In genomic region chr14:100149789-100150611, GRCh38 we compare ENCODE assay signal across 12 cellular contexts. TPM values are rescaled to one million over a fixed set of nuclear protein-coding genes. Genes with fewer than 3 reads are reported as not detected.
A peak's percentile ranks its signal among the peaks of the same experiment; 100 is the strongest.
DNase-seq lines count a peak whose midpoint lies in the region; ATAC-seq and TF ChIP-seq lines count a peak whose summit lies in the region.
"Had no signal": no experiment of that assay in that cellular context is flagged by ENCODE, and none has a peak within 500 bp of the region (broad histone marks: within the 10 kb centered on the region; RNA-seq: fewer than 3 reads in every experiment).

No MANE protein-coding gene starts in this region.

- no peak for TF ChIP-seq CTCF in foreskin keratinocyte (conservative IDR thresholded peaks at IDR 0.05)
- no peak for TF ChIP-seq CTCF in thyroid gland (IDR thresholded peaks at IDR 0.05)

- no peaks in the 10 kb centered on the region for H3K36me3 ChIP-seq in thyroid gland

- DNase-seq in NCI-H524 (lab: John Stamatoyannopoulos, UW), result peak; percentile 27 to 36
- no peak for DNase-seq in NCI-H524 treated with DMSO at 0.1 percent for 48 hours (lab: John Stamatoyannopoulos, UW)
- peak; percentile 26 for DNase-seq in NCI-H446 treated with DMSO at 0.1 percent for 48 hours (lab: John Stamatoyannopoulos, UW)
- peak in 1 of 2 donors; percentile 32 for DNase-seq in foreskin keratinocyte
- DNase-seq in thyroid gland, result peak; percentile 85 to 87
- DNase-seq in NK-92 (lab: John Stamatoyannopoulos, UW; ENCODE audit: unreplicated experiment), result no peak
- DNase-seq in dermis blood vessel endothelial cell, result no peak
- DNase-seq: activated CD8-positive, alpha-beta T cell treated with anti-CD3 and anti-CD28 coated beads for 36 hours; CD4-positive, alpha-beta memory T cell; NCI-H2081 treated with DMSO at 0.1 percent for 48 hours had no signal

- no peak for TF ChIP-seq POLR2A in thyroid gland (IDR thresholded peaks at IDR 0.05)

- H3K4me3 ChIP-seq in thyroid gland (replicated peaks in 1 of 3), result no peak overlapping the region

- H3K27ac ChIP-seq in foreskin keratinocyte (no peak overlapping the region), thyroid gland (peak overlapping the region; percentile 33 to 54 (median 45))

- ATAC-seq in foreskin keratinocyte, result peak; percentile 42
- no peak for ATAC-seq in HG03280 (IDR thresholded peaks at IDR 0.05; ENCODE audit: unreplicated experiment)
- ATAC-seq: activated CD8-positive, alpha-beta T cell treated with anti-CD3 and anti-CD28 coated beads for 36 hours had no signal

- intact Hi-C loops in thyroid gland (cut with DNase I), result no loop called here

- H3K27me3 ChIP-seq in foreskin keratinocyte, result peaks cover 16% of the 10 kb centered on the region
- no peaks in the 10 kb centered on the region for H3K27me3 ChIP-seq in thyroid gland

- H3K9me3 ChIP-seq in thyroid gland, result no peaks in the 10 kb centered on the region

- peaks cover 10% of the 10 kb centered on the region for H3K4me1 ChIP-seq in foreskin keratinocyte
- H3K4me1 ChIP-seq in thyroid gland, result peaks cover 23 to 40% of the 10 kb centered on the region in 2 donors

- WGBS in thyroid gland, 2 donors, result 27 to 65% methylated on average over 6 to 12 of the region's 23 CpGs

RNA-seq across cellular contexts. Expression of gene DEGS2, which starts 9.4 kb away (rescaled TPM):
- total RNA-seq in foreskin keratinocyte, result 0.07 TPM in 1 of 2 replicates, not detected in the other
- 0.04 and 0.14 TPM in 2 replicates for polyA plus RNA-seq in foreskin keratinocyte
- total RNA-seq in thyroid gland, result 1 to 10 TPM in 3 of 4 donors, under 1 TPM in 1; 0.54 to 7.6 (median 3.6) TPM
- total RNA-seq in dermis blood vessel endothelial cell, result 0.68 and 2.0 TPM in 2 replicates
- total RNA-seq: A673 had no signal

Comparison
In these comparisons a context has a peak if more than half of its experiments do, and no peak if none do; other contexts are left out.
1. DNase-seq: peak in NCI-H524 (2 of 2), NCI-H446 treated with DMSO at 0.1 percent for 48 hours (single experiment) and thyroid gland (2 of 2); none in NCI-H524 treated with DMSO at 0.1 percent for 48 hours (single experiment), NK-92 (single experiment) and dermis blood vessel endothelial cell (single experiment).